In genomic region chr2:16737812-16738211, GRCh38 we compare ENCODE assay signal across 25 cellular contexts.
"Had no signal": no experiment of that assay in that cellular context is flagged by ENCODE, and none has a peak within 500 bp of the region (broad histone marks: within the 10 kb centered on the region; RNA-seq: fewer than 3 reads in every experiment).

No MANE protein-coding gene starts in this region.

- FAIRE-seq: small intestine, urothelium cell line had no signal

- H3K9me3 ChIP-seq: ovary, psoas muscle, right lobe of liver, sigmoid colon, stomach, thoracic aorta, thyroid gland, tibial nerve, upper lobe of left lung, vagina had no signal

- H3K4me2 ChIP-seq: neural progenitor cell had no signal

- H3K9ac ChIP-seq: neural progenitor cell, parathyroid adenoma had no signal

- ATAC-seq: psoas muscle; right cardiac atrium; stimulated activated effector memory CD8-positive, alpha-beta T cell treated with anti-CD3 and anti-CD28 coated beads, Interleukin-12 subunit alpha, Interleukin-12 subunit beta, amount 100 ng/mL, for 72 hours; stimulated activated naive B cell treated with anti-CD40 and anti-IgM and Interleukin-4, amounts not matched to agents 10 μg/mL and 1 μg/mL and 100 μg/mL, for 72 hours had no signal

- H3K4me1 ChIP-seq: neural progenitor cell, parathyroid adenoma, tibial nerve, vagina had no signal

- H3K79me2 ChIP-seq: parathyroid adenoma had no signal

- H3K27ac ChIP-seq: neural progenitor cell, ovary, parathyroid adenoma, psoas muscle, right lobe of liver, sigmoid colon, stomach, thoracic aorta, tibial nerve, upper lobe of left lung, vagina had no signal

- DNase-seq: occipital lobe; ovary; posterior cingulate gyrus; psoas muscle; right cardiac atrium; right lobe of liver; sigmoid colon; small intestine; stimulated activated CD4-positive, alpha-beta T cell treated with anti-CD3 and anti-CD28 coated beads, Interleukin-15, amount 100 ng/mL, for 24 hours; stimulated activated CD4-positive, alpha-beta T cell treated with anti-CD3 and anti-CD28 coated beads, Interleukin-2, amount 100 ng/mL, for 24 hours; stimulated activated CD4-positive, alpha-beta T cell treated with anti-CD3 and anti-CD28 coated beads, Interleukin-2, amount 100 ng/mL, for 48 hours; stimulated activated CD4-positive, alpha-beta T cell treated with anti-CD3 and anti-CD28 coated beads, Interleukin-4, amount 100 ng/mL, for 24 hours; stimulated activated naive B cell treated with anti-CD40 and anti-IgM and Interleukin-4, amounts not matched to agents 10 μg/mL and 1 μg/mL and 100 μg/mL, for 72 hours; stimulated activated naive CD4-positive, alpha-beta T cell treated with Interleukin-2 at 50 U/mL for 16 hours; stomach; thyroid gland; trophoblast cell; upper lobe of left lung had no signal

- H3K27me3 ChIP-seq: neural progenitor cell, ovary, right lobe of liver, sigmoid colon, stomach, thyroid gland, tibial nerve, upper lobe of left lung, vagina had no signal

- H3K36me3 ChIP-seq: neural progenitor cell, ovary, right lobe of liver, sigmoid colon, stomach, thoracic aorta, thyroid gland, tibial nerve, upper lobe of left lung, vagina had no signal

- H2AFZ ChIP-seq: neural progenitor cell, parathyroid adenoma had no signal

- H3K4me3 ChIP-seq: neural progenitor cell, ovary, psoas muscle, right lobe of liver, sigmoid colon, stomach, thoracic aorta, thyroid gland, tibial nerve, upper lobe of left lung, vagina had no signal
